ENCODE assay signal across 11 cellular contexts in genomic region chr2:126645211-126645618, GRCh38. TPM values are rescaled to one million over a fixed set of nuclear protein-coding genes. Genes with fewer than 3 reads are reported as not detected.
DNase-seq lines count a peak whose midpoint lies in the region; ATAC-seq and TF ChIP-seq lines count a peak whose summit lies in the region.
"Had no signal": no experiment of that assay in that cellular context is flagged by ENCODE, and none has a peak within 500 bp of the region (broad histone marks: within the 10 kb centered on the region; RNA-seq: fewer than 3 reads in every experiment).

No MANE protein-coding gene starts in this region.

- TF ChIP-seq CTCF in Loucy (conservative IDR thresholded peaks at IDR 0.05; ENCODE audit: low read length) = no peak
- TF ChIP-seq CTCF in endothelial cell (IDR thresholded peaks at IDR 0.05; ENCODE audit: unreplicated experiment) = no peak

- no peaks in the 10 kb centered on the region for H3K79me2 ChIP-seq in Loucy (ENCODE audit: insufficient read depth, low read length)

- H3K27me3 ChIP-seq in CD4-positive, CD25-positive, alpha-beta regulatory T cell (ENCODE audit: control insufficient read depth, insufficient read depth, low read length) = peaks cover 3% of the 10 kb centered on the region
- H3K27me3 ChIP-seq in Loucy (ENCODE audit: insufficient read depth, low read length, poor library complexity, severe bottlenecking) (no peaks in the 10 kb centered on the region), H7 (ENCODE audit: control insufficient read depth, insufficient read depth, low read length) (no peaks in the 10 kb centered on the region)

- peaks cover 5 to 10% (median 7%) of the 10 kb centered on the region in 4 donors for H3K4me1 Mint-ChIP-seq in CD4-positive, CD25-positive, alpha-beta regulatory T cell
- peaks cover 4% of the 10 kb centered on the region for H3K4me1 Mint-ChIP-seq in endothelial cell (ENCODE audit: unreplicated experiment)
- H3K4me1 Mint-ChIP-seq: activated CD4-positive, alpha-beta T cell treated with anti-CD3 and anti-CD28 coated beads for 36 hours had no signal

- no peaks in the 10 kb centered on the region for H3K9me3 ChIP-seq in CD4-positive, CD25-positive, alpha-beta regulatory T cell (ENCODE audit: control insufficient read depth in 2 of 2, low read length in 2 of 2)
- H3K9me3 ChIP-seq in Loucy (ENCODE audit: insufficient read depth, low read depth, low read length) = no peaks in the 10 kb centered on the region

- no peak overlapping the region for H3K4me2 ChIP-seq in Loucy (ENCODE audit: low read depth, low read length, poor library complexity, severe bottlenecking)

- H3K4me3 ChIP-seq in CD4-positive, CD25-positive, alpha-beta regulatory T cell (ENCODE audit: low read depth, low read length) = no peak overlapping the region
- no peak overlapping the region for H3K4me3 ChIP-seq in Loucy (ENCODE audit: low read length, poor library complexity, severe bottlenecking)
- H3K4me3 ChIP-seq in H7 (ENCODE audit: insufficient read depth, low read depth, low read length) = no peak overlapping the region

- H2AFZ ChIP-seq in Loucy (ENCODE audit: low read length) = peak overlapping the region; percentile 70; the same call in 1 of the 2 replicates

- H3F3A ChIP-seq in Loucy (ENCODE audit: low read depth) = no peaks in the 10 kb centered on the region

- DNase-seq in CD4-positive, CD25-positive, alpha-beta regulatory T cell = no peak
- DNase-seq in H7 (no peak), SIG-M5 treated with dmso at 0.1 percent for 504 hours (lab: John Stamatoyannopoulos, UW; ENCODE audit: unreplicated experiment) (no peak), endothelial cell (ENCODE audit: low spot score) (no peak), COLO829 (ENCODE audit: low spot score) (no peak)
- DNase-seq: activated CD4-positive, alpha-beta T cell treated with anti-CD3 and anti-CD28 coated beads for 36 hours; aorta; NCI-H1694 treated with DMSO at 0.1 percent for 48 hours had no signal

- H3K36me3 ChIP-seq in CD4-positive, CD25-positive, alpha-beta regulatory T cell (ENCODE audit: control insufficient read depth, insufficient read depth, low read length) = no peaks in the 10 kb centered on the region
- H3K36me3 ChIP-seq in Loucy (ENCODE audit: insufficient read depth, low read length) (no peaks in the 10 kb centered on the region), H7 (replicated peaks; ENCODE audit: control insufficient read depth, insufficient read depth, low read length) (no peaks in the 10 kb centered on the region)

- H3K4me3 Mint-ChIP-seq in CD4-positive, CD25-positive, alpha-beta regulatory T cell = no peak overlapping the region
- H3K4me3 Mint-ChIP-seq in endothelial cell (ENCODE audit: unreplicated experiment) = no peak overlapping the region
- H3K4me3 Mint-ChIP-seq: activated CD4-positive, alpha-beta T cell treated with anti-CD3 and anti-CD28 coated beads for 36 hours had no signal

- H3K9me2 ChIP-seq in Loucy (replicated peaks; ENCODE audit: low read depth, low read length) = no peaks in the 10 kb centered on the region

- peaks cover 29% of the 10 kb centered on the region for H3K27me3 Mint-ChIP-seq in CD4-positive, CD25-positive, alpha-beta regulatory T cell
- peaks cover 5% of the 10 kb centered on the region for H3K27me3 Mint-ChIP-seq in endothelial cell (ENCODE audit: unreplicated experiment)
- H3K27me3 Mint-ChIP-seq: activated CD4-positive, alpha-beta T cell treated with anti-CD3 and anti-CD28 coated beads for 36 hours had no signal

- no peaks in the 10 kb centered on the region for H3K4me1 ChIP-seq in CD4-positive, CD25-positive, alpha-beta regulatory T cell (ENCODE audit: control insufficient read depth, insufficient read depth, low read length, poor library complexity, severe bottlenecking)
- no peaks in the 10 kb centered on the region for H3K4me1 ChIP-seq in Loucy (ENCODE audit: insufficient read depth, low read length, poor library complexity, severe bottlenecking)

- H3K9ac ChIP-seq in Loucy (ENCODE audit: low read depth, low read length, poor library complexity, severe bottlenecking) = no peak overlapping the region

- peaks cover 4% of the 10 kb centered on the region for H3K36me3 Mint-ChIP-seq in CD4-positive, CD25-positive, alpha-beta regulatory T cell
- H3K36me3 Mint-ChIP-seq in endothelial cell (ENCODE audit: low read depth, unreplicated experiment) = no peaks in the 10 kb centered on the region

- peak overlapping the region in 2 of 3 donors; percentile 52 to 57 for H3K27ac Mint-ChIP-seq in CD4-positive, CD25-positive, alpha-beta regulatory T cell
- H3K27ac Mint-ChIP-seq in endothelial cell (ENCODE audit: unreplicated experiment) = no peak overlapping the region
- H3K27ac Mint-ChIP-seq: activated CD4-positive, alpha-beta T cell treated with anti-CD3 and anti-CD28 coated beads for 36 hours had no signal

- no peak overlapping the region for H3K27ac ChIP-seq in CD4-positive, CD25-positive, alpha-beta regulatory T cell (ENCODE audit: insufficient read depth, low read length, poor library complexity, severe bottlenecking)

- peaks cover 0 to 2% (median 0%) of the 10 kb centered on the region in 7 donors for H3K9me3 Mint-ChIP-seq in CD4-positive, CD25-positive, alpha-beta regulatory T cell
- no peaks in the 10 kb centered on the region for H3K9me3 Mint-ChIP-seq in endothelial cell (ENCODE audit: unreplicated experiment)

- no peak for ATAC-seq in CD4-positive, CD25-positive, alpha-beta regulatory T cell (ENCODE audit: low read depth in 2 of 2)
- peak; percentile 48 for ATAC-seq in GM19455 (IDR thresholded peaks at IDR 0.05; ENCODE audit: unreplicated experiment)
- peak; percentile 38 for ATAC-seq in HG02973 (IDR thresholded peaks at IDR 0.05; ENCODE audit: unreplicated experiment)
- ATAC-seq: activated CD4-positive, alpha-beta T cell treated with anti-CD3 and anti-CD28 coated beads for 36 hours had no signal

- no peaks in the 10 kb centered on the region for H4K20me1 ChIP-seq in Loucy (ENCODE audit: insufficient read depth, low read length, poor library complexity, severe bottlenecking)

RNA-seq across cellular contexts. Expression of gene GYPC, which starts 10.7 kb away (rescaled TPM):
- total RNA-seq in CD4-positive, CD25-positive, alpha-beta regulatory T cell = 75.2 TPM
- 100 to 1,000 TPM; 157 to 210 (median 190) TPM for polyA plus RNA-seq in CD4-positive, CD25-positive, alpha-beta regulatory T cell
- total RNA-seq in H7 (2014; rRNA removed; shearing (Covaris generic)) = 68.5 and 92.9 TPM in 2 replicates
- 154 TPM for total RNA-seq in endothelial cell (ENCODE audit: unreplicated experiment)

Comparison
In these comparisons a context has a peak if more than half of its experiments do, and no peak if none do; other contexts are left out.
1. ATAC-seq: peak in GM19455 (single experiment) and HG02973 (single experiment); none in CD4-positive, CD25-positive, alpha-beta regulatory T cell (0 of 2).